In genomic region chr19:2716722-2717637, GRCh38 we compare ENCODE assay signal across 16 cellular contexts. TPM values are rescaled to one million over a fixed set of nuclear protein-coding genes. Genes with fewer than 3 reads are reported as not detected.
DNase-seq lines count a peak whose midpoint lies in the region; ATAC-seq and TF ChIP-seq lines count a peak whose summit lies in the region.
"Had no signal": no experiment of that assay in that cellular context is flagged by ENCODE, and none has a peak within 500 bp of the region (broad histone marks: within the 10 kb centered on the region; RNA-seq: fewer than 3 reads in every experiment).

No MANE protein-coding gene starts in this region.

- intact Hi-C loops in dendritic cell treated with granulocyte-macrophage colony-stimulating factor and Interleukin-4, amounts not matched to agents 40 ng/mL and 50 ng/mL, for 4 days (cut with micrococcal nuclease) = no loop called here
- intact Hi-C loops in body of pancreas (cut with DNase I) = no loop called here

- no peaks in the 10 kb centered on the region for H3K36me3 Mint-ChIP-seq in dendritic cell treated with granulocyte-macrophage colony-stimulating factor and Interleukin-4, amounts not matched to agents 40 ng/mL and 50 ng/mL, for 4 days (ENCODE audit: low read depth)

- no peaks in the 10 kb centered on the region for H4K20me1 ChIP-seq in SK-N-SH (ENCODE audit: insufficient read depth)

- H3K4ac ChIP-seq in neuronal stem cell (ENCODE audit: low read length) = no peak overlapping the region

- no peak overlapping the region for H4K91ac ChIP-seq in neuronal stem cell (ENCODE audit: low read depth, low read length, poor library complexity)

- no peak overlapping the region for H2BK12ac ChIP-seq in neuronal stem cell (ENCODE audit: low read length)

- POLR2A ChIA-PET in SK-N-SH (lab: Yijun Ruan, JAX) = interaction anchor here (1.0 to 1.1 kb wide), 2 partner anchors 10 to 68 kb away, joined by 3 read pairs; partner anchors contain the start of gene THOP1

- H3K27me3 Mint-ChIP-seq in dendritic cell treated with granulocyte-macrophage colony-stimulating factor and Interleukin-4, amounts not matched to agents 40 ng/mL and 50 ng/mL, for 4 days = peaks cover 56% of the 10 kb centered on the region

- no peak overlapping the region for H2AK5ac ChIP-seq in neuronal stem cell (ENCODE audit: low read depth, low read length)

- H2BK15ac ChIP-seq in neuronal stem cell (ENCODE audit: low read length) = no peak overlapping the region

- no peak overlapping the region for H2BK5ac ChIP-seq in neuronal stem cell (ENCODE audit: low read length)

- H3K23ac ChIP-seq in neuronal stem cell (ENCODE audit: low read depth, low read length, poor library complexity) = peak overlapping the region; percentile 8

- H4K8ac ChIP-seq in neuronal stem cell (ENCODE audit: low read depth, low read length) = no peak overlapping the region

- CTCF ChIA-PET in SK-N-SH (lab: Yijun Ruan, JAX) = interaction anchor here (1.6 kb wide), 1 partner anchor 13 kb away, joined by 4 read pairs; no protein-coding TSS in a partner anchor

- H3K4me1 ChIP-seq in SK-N-SH (ENCODE audit: control insufficient read depth in 1 of 2, insufficient read depth in 2 of 2, low read depth in 1 of 2, low read length in 1 of 2) (peaks cover 9 to 10% of the 10 kb centered on the region in 2 experiments; a peak in 2 of 4 replicates), neuronal stem cell (ENCODE audit: control insufficient read depth in 2 of 2, insufficient read depth in 1 of 2, low read depth in 1 of 2, low read length in 2 of 2) (peaks cover 9 to 10% of the 10 kb centered on the region in 2 donors), body of pancreas (peaks cover 16% of the 10 kb centered on the region)

- peaks cover 16% of the 10 kb centered on the region for H3K9me3 Mint-ChIP-seq in dendritic cell treated with granulocyte-macrophage colony-stimulating factor and Interleukin-4, amounts not matched to agents 40 ng/mL and 50 ng/mL, for 4 days

- H2AFZ ChIP-seq in SK-N-SH (ENCODE audit: low read depth) = no peak overlapping the region
- H2AFZ ChIP-seq in neuronal stem cell (ENCODE audit: low read length) = no peak overlapping the region

- no peak for TF ChIP-seq RAD21 in SK-N-SH (IDR thresholded peaks at IDR 0.05; ENCODE audit: low read length)

- no peak overlapping the region for H2BK120ac ChIP-seq in neuronal stem cell (ENCODE audit: low read depth, low read length)

- H3K4me3 ChIP-seq in SK-N-SH (ENCODE audit: low read depth in 2 of 2, low read length in 1 of 2) (no peak overlapping the region), neuronal stem cell (ENCODE audit: low read length in 2 of 2) (no peak overlapping the region), body of pancreas (no peak overlapping the region)
- H3K4me3 ChIP-seq: BLaER1 treated with 17β-estradiol and CSF1 and Interleukin-3, amounts not matched to agents 10 nM and 100 nM had no signal

- H3K4me1 Mint-ChIP-seq in dendritic cell treated with granulocyte-macrophage colony-stimulating factor and Interleukin-4, amounts not matched to agents 40 ng/mL and 50 ng/mL, for 4 days (ENCODE audit: low read depth) = peaks cover 8% of the 10 kb centered on the region

- H3K27me3 ChIP-seq in SK-N-SH (ENCODE audit: insufficient read depth) (no peaks in the 10 kb centered on the region), neuronal stem cell (ENCODE audit: control insufficient read depth in 3 of 3, insufficient read depth in 3 of 3, low read depth in 1 of 3, low read length in 3 of 3) (peaks cover 0 to 13% (median 5%) of the 10 kb centered on the region in 3 experiments), body of pancreas (no peaks in the 10 kb centered on the region)
- H3K27me3 ChIP-seq: BLaER1 treated with 17β-estradiol and CSF1 and Interleukin-3, amounts not matched to agents 10 nM and 100 nM had no signal

- no peak overlapping the region for H3K14ac ChIP-seq in neuronal stem cell (ENCODE audit: low read length)

- peak overlapping the region; percentile 24 for H3K27ac Mint-ChIP-seq in dendritic cell treated with granulocyte-macrophage colony-stimulating factor and Interleukin-4, amounts not matched to agents 40 ng/mL and 50 ng/mL, for 4 days
- H3K27ac Mint-ChIP-seq: CD4-positive, alpha-beta T cell had no signal

- TF ChIP-seq CTCF in SK-N-SH (IDR thresholded peaks at IDR 0.05) (no peak), body of pancreas (IDR thresholded peaks at IDR 0.05) (no peak)

- no peaks in the 10 kb centered on the region for H3K79me2 ChIP-seq in SK-N-SH (ENCODE audit: insufficient read depth)

- no peaks in the 10 kb centered on the region for H3K9me2 ChIP-seq in SK-N-SH

- no peak for TF ChIP-seq POLR2A in body of pancreas (IDR thresholded peaks at IDR 0.05)

- 94% methylated on average over 51 of the region's 51 CpGs for WGBS in SK-N-SH (ENCODE audit: low lambda C conversion rate)
- WGBS in neuronal stem cell (ENCODE audit: extremely low coverage in 2 of 2, insufficient read length in 2 of 2, insufficient replicate concordance in 1 of 2), 2 donors = no CpG with 5 or more reads among the region's 51 CpGs
- 91 to 93% methylated on average over 45 to 50 of the region's 51 CpGs for WGBS in body of pancreas, 2 donors

- H3K27ac ChIP-seq in SK-N-SH (ENCODE audit: low read depth in 2 of 2, low read length in 1 of 2) (no peak overlapping the region), neuronal stem cell (replicated peaks; ENCODE audit: low read length) (no peak overlapping the region), body of pancreas (no peak overlapping the region)
- H3K27ac ChIP-seq: 22Rv1; BLaER1 treated with 17β-estradiol and CSF1 and Interleukin-3, amounts not matched to agents 10 nM and 100 nM had no signal

- H3K36me3 ChIP-seq in SK-N-SH (replicated peaks in 1 of 2; ENCODE audit: control insufficient read depth in 1 of 2, insufficient read depth in 2 of 2, low read length in 1 of 2) (no peaks in the 10 kb centered on the region), neuronal stem cell (replicated peaks in 1 of 2; ENCODE audit: control insufficient read depth in 2 of 2, insufficient read depth in 2 of 2, low read length in 2 of 2) (peaks cover 0 to 5% of the 10 kb centered on the region in 2 donors), body of pancreas (replicated peaks in 1 of 2; ENCODE audit: insufficient read depth in 1 of 2, low read depth in 2 of 2) (no peaks in the 10 kb centered on the region)

- no peaks in the 10 kb centered on the region for H3F3A ChIP-seq in SK-N-SH (replicated peaks; ENCODE audit: insufficient read depth)

- TF ChIP-seq EP300 in SK-N-SH (IDR thresholded peaks at IDR 0.05; ENCODE audit: borderline replicate concordance in 1 of 2, low read depth in 1 of 2, low read length in 1 of 2) = no peak

- H3K9me3 ChIP-seq in SK-N-SH (0 out of 2 replicates have a peak, but pooled peaks cover 3% of the 10 kb centered on the region), neuronal stem cell (replicated peaks in 1 of 2; ENCODE audit: control insufficient read depth in 2 of 2, insufficient read depth in 1 of 2, low read depth in 1 of 2, low read length in 2 of 2) (peaks cover 9 to 10% of the 10 kb centered on the region in 2 donors), body of pancreas (peaks cover 0 to 5% (median 0%) of the 10 kb centered on the region in 3 donors)

- no peak overlapping the region for H3K18ac ChIP-seq in neuronal stem cell (ENCODE audit: low read length)

- no peaks in the 10 kb centered on the region for H3K79me1 ChIP-seq in neuronal stem cell (ENCODE audit: low read depth, low read length)

- ATAC-seq in SK-N-SH treated with all-trans-retinoic acid at 6 μM for 48 hours (no peak), body of pancreas (no peak), GM18858 (IDR thresholded peaks at IDR 0.05; ENCODE audit: unreplicated experiment) (no peak)

- H3K4me2 ChIP-seq in SK-N-SH (no peak overlapping the region), neuronal stem cell (ENCODE audit: insufficient read depth, low read length, poor library complexity, severe bottlenecking) (no peak overlapping the region)
- H3K4me2 ChIP-seq: BLaER1 treated with 17β-estradiol and CSF1 and Interleukin-3, amounts not matched to agents 10 nM and 100 nM had no signal

- H3K9ac ChIP-seq in SK-N-SH (no peak overlapping the region), neuronal stem cell (ENCODE audit: low read depth, low read length, poor library complexity) (no peak overlapping the region)
- H3K9ac ChIP-seq: BLaER1 treated with 17β-estradiol and CSF1 and Interleukin-3, amounts not matched to agents 10 nM and 100 nM had no signal

- DNase-seq in SK-N-SH = peak; percentile 28
- DNase-seq in ELF-1 (ENCODE audit: low read depth, low spot score) = peak; percentile 44
- DNase-seq in neuronal stem cell (ENCODE audit: low spot score) = no peak
- DNase-seq in NCI-H526 treated with DMSO at 0.1 percent for 48 hours (lab: John Stamatoyannopoulos, UW) = no peak
- no peak for DNase-seq in body of pancreas
- DNase-seq: AML-193; Calu3; CD4-positive, alpha-beta T cell; DMS79; H7 had no signal

- H3K4me3 Mint-ChIP-seq in dendritic cell treated with granulocyte-macrophage colony-stimulating factor and Interleukin-4, amounts not matched to agents 40 ng/mL and 50 ng/mL, for 4 days = no peak overlapping the region
- H3K4me3 Mint-ChIP-seq: CD4-positive, alpha-beta T cell had no signal

TF ChIP-seq in SK-N-SH, 30 proteins besides CTCF, POLR2A, EP300 and RAD21 (continues in another document):
- TF ChIP-seq MEF2A (IDR thresholded peaks at IDR 0.05; ENCODE audit: borderline replicate concordance, low read depth) (no peak), TAF1 (IDR thresholded peaks at IDR 0.05; ENCODE audit: borderline replicate concordance, low read depth, low read length) (no peak)

TF ChIP-seq in SK-N-SH treated with all-trans-retinoic acid at 6 μM for 48 hours, 23 proteins besides CTCF, POLR2A, EP300 and RAD21:
- no peak for TF ChIP-seq ZNF565 (CRISPR knock-in tag; conservative IDR thresholded peaks at IDR 0.05; ENCODE audit: low read depth)
- TF ChIP-seq ZC3H10 (CRISPR knock-in tag; IDR thresholded peaks at IDR 0.05) = no peak
- TF ChIP-seq ZNF70 (CRISPR knock-in tag; IDR thresholded peaks at IDR 0.05) = no peak

RNA-seq across cellular contexts. Expression of gene DIRAS1, which starts 4.2 kb away (rescaled TPM):
- 9.0 and 9.7 TPM in 2 replicates for polyA plus RNA-seq in SK-N-SH (2012; rRNA removed)
- polyA plus RNA-seq in SK-N-SH (2012; cell fraction: cytosol; rRNA removed) = 6.3 and 8.1 TPM in 2 replicates
- 7.4 and 9.0 TPM in 2 replicates for polyA plus RNA-seq in SK-N-SH (2012; cell fraction: nucleus; rRNA removed)
- polyA plus RNA-seq in neuronal stem cell (2013, experiment 1 of 2) = 3.1 TPM
- 3.5 TPM for polyA plus RNA-seq in neuronal stem cell (2013, experiment 2 of 2)
- 1 to 10 TPM in 1 of 2 donors, under 1 TPM in 1; 0.78 to 4.9 TPM for total RNA-seq in body of pancreas
- total RNA-seq: CD4-positive, alpha-beta T cell; HT1080 had no signal

RNA-seq across cellular contexts. Expression of gene GNG7, which starts 14.5 kb away (rescaled TPM):
- polyA plus RNA-seq in SK-N-SH (2012; rRNA removed) = 1.6 and 2.2 TPM in 2 replicates
- 1.6 and 1.9 TPM in 2 replicates for polyA plus RNA-seq in SK-N-SH (2012; cell fraction: cytosol; rRNA removed)
- 2.8 and 3.1 TPM in 2 replicates for polyA plus RNA-seq in SK-N-SH (2012; cell fraction: nucleus; rRNA removed)
- 7.9 TPM for polyA plus RNA-seq in neuronal stem cell (2013, experiment 1 of 2)
- polyA plus RNA-seq in neuronal stem cell (2013, experiment 2 of 2) = 8.1 TPM
- 10 to 100 TPM in 1 of 2 donors, 1 to 10 TPM in 1; 5.7 to 12.9 TPM for total RNA-seq in body of pancreas
- total RNA-seq: HT1080 had no signal

RNA-seq across cellular contexts. Expression of gene SLC39A3, which starts 22.8 kb away (rescaled TPM):
- polyA plus RNA-seq in SK-N-SH (2012; rRNA removed) = 42.2 and 45.2 TPM in 2 replicates
- 29.0 and 33.7 TPM in 2 replicates for polyA plus RNA-seq in SK-N-SH (2012; cell fraction: cytosol; rRNA removed)
- 28.9 and 39.2 TPM in 2 replicates for polyA plus RNA-seq in SK-N-SH (2012; cell fraction: nucleus; rRNA removed)
- 19.0 TPM for polyA plus RNA-seq in neuronal stem cell (2013, experiment 1 of 2)
- 19.4 TPM for polyA plus RNA-seq in neuronal stem cell (2013, experiment 2 of 2)
- total RNA-seq in body of pancreas = 10 to 100 TPM; 36.1 to 48.8 TPM

Comparison
In these comparisons a context has a peak if more than half of its experiments do, and no peak if none do; other contexts are left out.
1. DNase-seq: peak in SK-N-SH (single experiment) and ELF-1 (single experiment); none in neuronal stem cell (single experiment), NCI-H526 treated with DMSO at 0.1 percent for 48 hours (single experiment) and body of pancreas (0 of 4).